In the genomic region with DNA sequence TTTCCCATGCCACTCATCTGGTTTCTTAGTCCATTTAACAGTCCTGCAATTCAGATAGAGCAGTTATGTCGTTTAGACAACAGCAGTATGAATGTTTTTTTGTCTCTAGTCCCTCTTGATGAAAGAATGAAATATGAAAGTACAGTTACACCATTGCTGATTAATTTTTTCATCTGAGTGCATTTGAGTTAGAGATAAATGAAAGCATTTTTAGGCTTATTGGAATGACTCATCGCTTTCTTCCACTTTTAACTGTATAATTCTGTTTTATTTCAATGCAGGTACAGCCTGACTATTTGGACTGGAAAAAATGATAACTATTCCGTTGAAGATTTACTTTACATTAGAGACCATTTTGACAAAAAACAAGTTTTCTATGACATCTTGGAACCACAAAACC, we compare ENCODE assay signal across 18 cellular contexts. TPM values are rescaled to one million over a fixed set of nuclear protein-coding genes. Genes with fewer than 3 reads are reported as not detected.
A peak's percentile ranks its signal among the peaks of the same experiment; 100 is the strongest.
DNase-seq lines count a peak whose midpoint lies in the region; ATAC-seq, FAIRE-seq and TF ChIP-seq lines count a peak whose summit lies in the region.
"Had no signal": no experiment of that assay in that cellular context is flagged by ENCODE, and none has a peak within 500 bp of the region (broad histone marks: within the 10 kb centered on the region; RNA-seq: fewer than 3 reads in every experiment).

No MANE protein-coding gene starts in this region.

- peaks cover 8% of the 10 kb centered on the region for H3K27me3 Mint-ChIP-seq in stimulated activated naive CD8-positive, alpha-beta T cell treated with anti-CD3 and anti-CD28 coated beads, Interleukin-15, Interleukin-2, amounts not matched to agents 100 ng/mL and 50 ng/mL, for 24 hours

- DNase-seq in HepG2 (ENCODE audit: low spot score) (no peak), right lobe of liver (no peak), SK-N-MC (ENCODE audit: low read depth, low spot score) (no peak), K562 (ENCODE audit: extremely low read depth in 1 of 4, low spot score in 3 of 4) (no peak), retina (no peak), HAP-1 (ENCODE audit: low spot score in 2 of 2) (no peak), Peyer's patch (no peak)
- DNase-seq: COR-L47, DMS53, Kasumi-1, NCI-H1417, NCI-H187 treated with DMSO at 0.1 percent for 48 hours, NCI-H446 had no signal

- H2AFZ ChIP-seq in HepG2 (ENCODE audit: low read length) (no peak overlapping the region), K562 (ENCODE audit: low read depth, low read length) (0 out of 2 replicates have a peak overlapping the region, but pooled peaks have one; percentile 12)

- no peaks in the 10 kb centered on the region for H3K9me1 ChIP-seq in K562 (ENCODE audit: control insufficient read depth, insufficient read depth, low read length)

- ATAC-seq in HepG2, result no peak
- ATAC-seq in right lobe of liver, result no peak
- no peak for ATAC-seq in K562
- ATAC-seq: Panc1, Right ventricle myocardium inferior had no signal

- CTCF ChIA-PET in HepG2 (lab: Yijun Ruan, JAX; ENCODE audit: low intra/inter-chr PET ratio, low total read pairs) (no interaction called here), K562 (lab: Yijun Ruan, JAX; ENCODE audit: low intra/inter-chr PET ratio) (no interaction called here)

- in situ Hi-C loops in HepG2 (cut with HindIII; ENCODE audit: extremely low pct_ligation_motif_present, low pct_unique_long_range_greater_than_20kb) (no loop called here), K562 (cut with MboI) (no loop called here), HAP-1 (cut with MboI; ENCODE audit: low sequenced_read_pairs) (no loop called here)

- H3K79me2 ChIP-seq in HepG2 (ENCODE audit: insufficient read depth, low read length), result no peaks in the 10 kb centered on the region
- no peaks in the 10 kb centered on the region for H3K79me2 ChIP-seq in K562 (ENCODE audit: control insufficient read depth, insufficient read depth, low read length)

- H3K27ac Mint-ChIP-seq in stimulated activated naive CD8-positive, alpha-beta T cell treated with anti-CD3 and anti-CD28 coated beads, Interleukin-15, Interleukin-2, amounts not matched to agents 100 ng/mL and 50 ng/mL, for 24 hours, result peak overlapping the region; percentile 53

- H3K36me3 ChIP-seq in HepG2 (replicated peaks in 1 of 2; ENCODE audit: control insufficient read depth in 1 of 2, insufficient read depth in 2 of 2, low read length in 2 of 2) (no peaks in the 10 kb centered on the region), right lobe of liver (no peaks in the 10 kb centered on the region), SK-N-MC (ENCODE audit: insufficient read depth, low read length) (no peaks in the 10 kb centered on the region), K562 (ENCODE audit: control insufficient read depth, insufficient read depth, low read length) (no peaks in the 10 kb centered on the region), HAP-1 (replicated peaks) (no peaks in the 10 kb centered on the region), Peyer's patch (no peaks in the 10 kb centered on the region)

- WGBS in HepG2 (ENCODE audit: low lambda C conversion rate), result 22% methylated on average over 3 of the region's 3 CpGs
- 60% methylated on average over 3 of the region's 3 CpGs for WGBS in right lobe of liver (ENCODE audit: insufficient coverage, low coverage, low lambda C conversion rate, missing lambda C conversion rate)
- WGBS in K562 (ENCODE audit: insufficient coverage, low coverage, missing lambda C conversion rate), result 5% methylated on average over 3 of the region's 3 CpGs

- no peaks in the 10 kb centered on the region for H3K36me3 Mint-ChIP-seq in stimulated activated naive CD8-positive, alpha-beta T cell treated with anti-CD3 and anti-CD28 coated beads, Interleukin-15, Interleukin-2, amounts not matched to agents 100 ng/mL and 50 ng/mL, for 24 hours (ENCODE audit: low read depth)

- H3K4me2 ChIP-seq in HepG2 (ENCODE audit: low read depth, low read length) (no peak overlapping the region), K562 (ENCODE audit: insufficient read depth, low read length) (no peak overlapping the region)

- no peaks in the 10 kb centered on the region for H3K9me3 Mint-ChIP-seq in stimulated activated naive CD8-positive, alpha-beta T cell treated with anti-CD3 and anti-CD28 coated beads, Interleukin-15, Interleukin-2, amounts not matched to agents 100 ng/mL and 50 ng/mL, for 24 hours

- FAIRE-seq in HepG2 (lab: Jason Lieb, UNC) (no peak), K562 (lab: Jason Lieb, UNC) (peak; percentile 56)
- FAIRE-seq: H54 had no signal

- TF ChIP-seq CTCF in HepG2 (CRISPR knock-in tag; IDR thresholded peaks at IDR 0.05) (no peak), right lobe of liver (IDR thresholded peaks at IDR 0.05) (no peak), K562 (IDR thresholded peaks at IDR 0.05 in 2 of 3, conservative IDR thresholded peaks at IDR 0.05 in 1 of 3; ENCODE audit: insufficient read depth in 2 of 3, low read depth in 1 of 3, low read length in 3 of 3) (no peak), Peyer's patch (IDR thresholded peaks at IDR 0.05) (no peak)

- H3K27me3 ChIP-seq in HepG2 (ENCODE audit: control insufficient read depth in 1 of 2, insufficient read depth in 2 of 2, low read length in 2 of 2) (no peaks in the 10 kb centered on the region; a peak in 1 of 5 replicates), right lobe of liver (no peaks in the 10 kb centered on the region), K562 (ENCODE audit: control insufficient read depth in 2 of 2, insufficient read depth in 2 of 2, low read length in 2 of 2) (peaks cover 0 to 8% of the 10 kb centered on the region in 2 experiments; a peak in 2 of 5 replicates), HAP-1 (ENCODE audit: low read depth) (no peaks in the 10 kb centered on the region), Peyer's patch (no peaks in the 10 kb centered on the region)

- H3K9me3 ChIP-seq in HepG2 (ENCODE audit: low read length), result no peaks in the 10 kb centered on the region
- no peaks in the 10 kb centered on the region for H3K9me3 ChIP-seq in right lobe of liver
- no peaks in the 10 kb centered on the region for H3K9me3 ChIP-seq in SK-N-MC (ENCODE audit: low read depth, low read length)
- no peaks in the 10 kb centered on the region for H3K9me3 ChIP-seq in K562 (replicated peaks; ENCODE audit: control insufficient read depth, insufficient read depth, low read depth, low read length)
- peaks cover 2% of the 10 kb centered on the region; the same call in 1 of the 2 replicates for H3K9me3 ChIP-seq in HAP-1
- no peaks in the 10 kb centered on the region for H3K9me3 ChIP-seq in Peyer's patch

- peaks cover 12% of the 10 kb centered on the region for H3K4me1 Mint-ChIP-seq in stimulated activated naive CD8-positive, alpha-beta T cell treated with anti-CD3 and anti-CD28 coated beads, Interleukin-15, Interleukin-2, amounts not matched to agents 100 ng/mL and 50 ng/mL, for 24 hours (ENCODE audit: low read depth)

- H4K20me1 ChIP-seq in HepG2 (ENCODE audit: insufficient read depth, low read length), result no peaks in the 10 kb centered on the region
- no peaks in the 10 kb centered on the region for H4K20me1 ChIP-seq in K562 (replicated peaks; ENCODE audit: control insufficient read depth, insufficient read depth, low read length)

- no peaks in the 10 kb centered on the region for H3K4me1 ChIP-seq in HepG2 (ENCODE audit: insufficient read depth, low read length)
- no peaks in the 10 kb centered on the region for H3K4me1 ChIP-seq in right lobe of liver
- H3K4me1 ChIP-seq in K562 (replicated peaks in 1 of 2; ENCODE audit: control insufficient read depth in 2 of 2, insufficient read depth in 2 of 2, low read length in 2 of 2), result no peaks in the 10 kb centered on the region
- peaks cover 4% of the 10 kb centered on the region; the same call in 1 of the 2 replicates for H3K4me1 ChIP-seq in HAP-1
- H3K4me1 ChIP-seq in Peyer's patch, result no peaks in the 10 kb centered on the region

- TF ChIP-seq POLR2A in HepG2 (IDR thresholded peaks at IDR 0.05; ENCODE audit: insufficient read depth in 1 of 2, low read depth in 2 of 2, low read length in 2 of 2), result no peak
- TF ChIP-seq POLR2A in right lobe of liver (IDR thresholded peaks at IDR 0.05), result no peak
- no peak for TF ChIP-seq POLR2A in K562 (conservative IDR thresholded peaks at IDR 0.05)
- TF ChIP-seq POLR2A in Peyer's patch (IDR thresholded peaks at IDR 0.05), result no peak

- TF ChIP-seq EP300 in HepG2 (IDR thresholded peaks at IDR 0.05; ENCODE audit: low read depth in 2 of 2, low read length in 2 of 2) (no peak), HepG2 (CRISPR knock-in tag; IDR thresholded peaks at IDR 0.05; ENCODE audit: borderline replicate concordance) (no peak), K562 (IDR thresholded peaks at IDR 0.05; ENCODE audit: low read length) (no peak)

- POLR2A ChIA-PET in HepG2 (lab: Yijun Ruan, JAX), result no interaction called here
- POLR2A ChIA-PET in K562 (lab: Yijun Ruan, JAX), result no interaction called here

- H3K9ac ChIP-seq in HepG2 (ENCODE audit: insufficient read depth, low read depth, low read length) (no peak overlapping the region), SK-N-MC (ENCODE audit: insufficient read length) (no peak overlapping the region), K562 (ENCODE audit: insufficient read depth in 1 of 2, low read depth in 2 of 2, low read length in 2 of 2) (no peak overlapping the region)

- no peak overlapping the region for H3K4me3 Mint-ChIP-seq in stimulated activated naive CD8-positive, alpha-beta T cell treated with anti-CD3 and anti-CD28 coated beads, Interleukin-15, Interleukin-2, amounts not matched to agents 100 ng/mL and 50 ng/mL, for 24 hours

- intact Hi-C loops in HepG2 (cut with micrococcal nuclease; ENCODE audit: unreplicated experiment), result no loop called here
- intact Hi-C loops in right lobe of liver (cut with DNase I), result no loop called here
- intact Hi-C loops in K562 (cut with micrococcal nuclease), result no loop called here

- H3K27ac ChIP-seq in HepG2 (ENCODE audit: extremely low read length, insufficient read depth, low read length) (no peak overlapping the region), right lobe of liver (no peak overlapping the region), SK-N-MC (peak overlapping the region; percentile 72), K562 (ENCODE audit: extremely low read depth, low read depth, low read length) (no peak overlapping the region), Peyer's patch (no peak overlapping the region)
- H3K27ac ChIP-seq: C4-2B had no signal

- no peak overlapping the region for H3K4me3 ChIP-seq in HepG2 (replicated peaks in 1 of 3; ENCODE audit: insufficient read depth in 1 of 3, low read depth in 2 of 3, low read length in 3 of 3)
- no peak overlapping the region for H3K4me3 ChIP-seq in right lobe of liver
- H3K4me3 ChIP-seq in SK-N-MC, result 0 out of 2 replicates have a peak overlapping the region, but pooled peaks have one; percentile 20
- H3K4me3 ChIP-seq in K562, result no peak overlapping the region
- no peak overlapping the region for H3K4me3 ChIP-seq in HAP-1
- H3K4me3 ChIP-seq in Peyer's patch, result no peak overlapping the region

- BruUV-seq in HepG2 (replicated peaks; lab: Mats Ljungman, UMichigan) (no TSS peak), K562 (replicated peaks; lab: Mats Ljungman, UMichigan) (no TSS peak)

- TF ChIP-seq RAD21 in HepG2 (CRISPR knock-in tag; IDR thresholded peaks at IDR 0.05) (no peak), K562 (CRISPR knock-in tag; conservative IDR thresholded peaks at IDR 0.05 in 1 of 2, IDR thresholded peaks at IDR 0.05 in 1 of 2) (no peak)

RNA-seq across cellular contexts. Expression of a gene that starts 28.7 kb away (rescaled TPM):
- total RNA-seq in HepG2 (2016; rRNA removed; fragmentation: Illumina TruSeq; extraction: Trizol) (0.04 and 0.06 TPM in 2 replicates), right lobe of liver (under 1 TPM in 1 of 6 experiments, not detected in 5; 0.07 TPM), K562 (2014; rRNA removed) (not detected in 2 replicates), K562 (2014; rRNA removed; fragmentation: Illumina TruSeq; extraction: Trizol) (not detected in 2 replicates), K562 (2015; rRNA removed; fragmentation: Illumina TruSeq; extraction: Trizol) (not detected in 2 replicates), K562 (2021) (not detected in 2 replicates), Peyer's patch (not detected)
- total RNA-seq in HepG2 (2016; cell fraction: cytosol; rRNA removed; fragmentation: Illumina TruSeq; extraction: Trizol; ENCODE audit: low read depth), result not detected in 2 replicates
- 0.06 TPM in 1 of 2 replicates, not detected in the other for total RNA-seq in HepG2 (2016; cell fraction: insoluble cytoplasmic fraction; rRNA removed; fragmentation: Illumina TruSeq; extraction: Trizol)
- total RNA-seq in HepG2 (2016; cell fraction: membrane; rRNA removed; fragmentation: Illumina TruSeq; extraction: Trizol), result 0.07 TPM in 1 of 2 replicates, not detected in the other
- not detected in 2 replicates for total RNA-seq in HepG2 (2016; cell fraction: nucleus; rRNA removed; fragmentation: Illumina TruSeq; extraction: Trizol)
- polyA plus RNA-seq in HepG2 (2011; rRNA removed) (0.01 TPM in 1 of 2 replicates, not detected in the other), K562 (2011; rRNA removed) (not detected in 2 replicates), K562 (2014; fragmentation: Illumina TruSeq; extraction: Trizol) (not detected in 2 replicates), K562 (2014; fragmentation: Nextera tagmentation; extraction: Ambion mirVana) (not detected), K562 (2014; rRNA removed) (not detected in 2 replicates)
- polyA plus RNA-seq in HepG2 (2011; cell fraction: cytosol; rRNA removed), result 0.01 TPM in 1 of 2 replicates, not detected in the other
- polyA plus RNA-seq in HepG2 (2011; cell fraction: nucleus; rRNA removed), result 0.03 TPM in 1 of 2 replicates, not detected in the other
- polyA plus RNA-seq in HepG2 (2012), result not detected in 2 replicates
- not detected in 2 replicates for polyA plus RNA-seq in HepG2 (2016; cell fraction: cytosol; fragmentation: Illumina TruSeq; extraction: Trizol; ENCODE audit: low read depth)
- 0.08 TPM in 2 replicates for polyA plus RNA-seq in HepG2 (2016; cell fraction: insoluble cytoplasmic fraction; fragmentation: Illumina TruSeq; extraction: Trizol; ENCODE audit: low read depth)
- polyA plus RNA-seq in HepG2 (2016; cell fraction: membrane; fragmentation: Illumina TruSeq; extraction: Trizol; ENCODE audit: low read depth), result not detected in 2 replicates
- 0.11 TPM in 2 replicates for polyA plus RNA-seq in HepG2 (2016; cell fraction: nucleus; fragmentation: Illumina TruSeq; extraction: Trizol; ENCODE audit: insufficient read depth, low read depth)
- polyA minus RNA-seq in HepG2 (2011; rRNA and poly(A)+ RNA removed; ENCODE audit: low replicate concordance), result not detected in 2 replicates
- not detected in 2 replicates for polyA minus RNA-seq in HepG2 (2011; cell fraction: cytosol; rRNA and poly(A)+ RNA removed)
- not detected in 2 replicates for polyA minus RNA-seq in HepG2 (2011; cell fraction: nucleus; rRNA and poly(A)+ RNA removed)
- total RNA-seq in K562 (2011; cell fraction: chromatin; rRNA removed; ENCODE audit: low replicate concordance), result not detected in 2 replicates
- not detected in 2 replicates for total RNA-seq in K562 (2011; cell fraction: nucleolus; rRNA removed)
- not detected in 2 replicates for total RNA-seq in K562 (2011; cell fraction: nucleoplasm; rRNA removed)
- polyA plus RNA-seq in K562 (2011; cell fraction: cytosol; rRNA removed), result not detected in 2 replicates
- not detected in 2 replicates for polyA plus RNA-seq in K562 (2011; cell fraction: nucleus; rRNA removed)
- not detected in 2 replicates for polyA plus RNA-seq in K562 (2012)
- not detected in 2 replicates for polyA minus RNA-seq in K562 (2011; rRNA and poly(A)+ RNA removed)
- not detected in 2 replicates for polyA minus RNA-seq in K562 (2011; cell fraction: cytosol; rRNA and poly(A)+ RNA removed)
- polyA minus RNA-seq in K562 (2011; cell fraction: nucleus; rRNA and poly(A)+ RNA removed), result not detected in 2 replicates
- total RNA-seq: Right ventricle myocardium inferior had no signal

RNA-seq across cellular contexts. Expression of a gene that starts 53.5 kb away (rescaled TPM):
- total RNA-seq in HepG2 (2016; rRNA removed; fragmentation: Illumina TruSeq; extraction: Trizol) (1.0 and 2.3 TPM in 2 replicates), right lobe of liver (1 to 10 TPM in 4 of 6 experiments, under 1 TPM in 2; 0.81 to 1.6 (median 1.3) TPM), K562 (2014; rRNA removed) (0.18 TPM in 1 of 2 replicates, not detected in the other), K562 (2014; rRNA removed; fragmentation: Illumina TruSeq; extraction: Trizol) (0.16 and 0.25 TPM in 2 replicates), K562 (2015; rRNA removed; fragmentation: Illumina TruSeq; extraction: Trizol) (0.26 TPM in 1 of 2 replicates, not detected in the other), K562 (2021) (0.22 TPM in 1 of 2 replicates, not detected in the other), Peyer's patch (10 to 100 TPM in 1 of 4 donors, 1 to 10 TPM in 2, under 1 TPM in 1; 0.35 to 11.6 (median 2.5) TPM)
- 1.5 and 2.6 TPM in 2 replicates for total RNA-seq in HepG2 (2016; cell fraction: cytosol; rRNA removed; fragmentation: Illumina TruSeq; extraction: Trizol; ENCODE audit: low read depth)
- total RNA-seq in HepG2 (2016; cell fraction: insoluble cytoplasmic fraction; rRNA removed; fragmentation: Illumina TruSeq; extraction: Trizol), result 1.9 and 2.3 TPM in 2 replicates
- 2.0 and 2.3 TPM in 2 replicates for total RNA-seq in HepG2 (2016; cell fraction: membrane; rRNA removed; fragmentation: Illumina TruSeq; extraction: Trizol)
- total RNA-seq in HepG2 (2016; cell fraction: nucleus; rRNA removed; fragmentation: Illumina TruSeq; extraction: Trizol), result 1.9 and 2.1 TPM in 2 replicates
- polyA plus RNA-seq in HepG2 (2011; rRNA removed) (0.54 and 0.61 TPM in 2 replicates), K562 (2011; rRNA removed) (0.17 and 0.35 TPM in 2 replicates), K562 (2014; fragmentation: Illumina TruSeq; extraction: Trizol) (0.21 and 0.24 TPM in 2 replicates), K562 (2014; fragmentation: Nextera tagmentation; extraction: Ambion mirVana) (under 1 TPM in 1 of 2 experiments, not detected in 1; 0.10 TPM), K562 (2014; rRNA removed) (0.08 and 0.46 TPM in 2 replicates)
- 0.24 and 0.33 TPM in 2 replicates for polyA plus RNA-seq in HepG2 (2011; cell fraction: cytosol; rRNA removed)
- 0.47 and 0.55 TPM in 2 replicates for polyA plus RNA-seq in HepG2 (2011; cell fraction: nucleus; rRNA removed)
- polyA plus RNA-seq in HepG2 (2012), result 0.33 and 0.43 TPM in 2 replicates
- polyA plus RNA-seq in HepG2 (2016; cell fraction: cytosol; fragmentation: Illumina TruSeq; extraction: Trizol; ENCODE audit: low read depth), result 1.1 and 1.2 TPM in 2 replicates
- 1.7 and 2.0 TPM in 2 replicates for polyA plus RNA-seq in HepG2 (2016; cell fraction: insoluble cytoplasmic fraction; fragmentation: Illumina TruSeq; extraction: Trizol; ENCODE audit: low read depth)
- 1.4 and 1.6 TPM in 2 replicates for polyA plus RNA-seq in HepG2 (2016; cell fraction: membrane; fragmentation: Illumina TruSeq; extraction: Trizol; ENCODE audit: low read depth)
- polyA plus RNA-seq in HepG2 (2016; cell fraction: nucleus; fragmentation: Illumina TruSeq; extraction: Trizol; ENCODE audit: insufficient read depth, low read depth), result 2.2 and 2.4 TPM in 2 replicates
- polyA minus RNA-seq in HepG2 (2011; rRNA and poly(A)+ RNA removed; ENCODE audit: low replicate concordance), result 1.0 and 1.9 TPM in 2 replicates
- polyA minus RNA-seq in HepG2 (2011; cell fraction: cytosol; rRNA and poly(A)+ RNA removed), result 0.44 and 0.59 TPM in 2 replicates
- polyA minus RNA-seq in HepG2 (2011; cell fraction: nucleus; rRNA and poly(A)+ RNA removed), result 1.8 and 1.9 TPM in 2 replicates
- 0.63 TPM in 1 of 2 replicates, not detected in the other for total RNA-seq in K562 (2011; cell fraction: chromatin; rRNA removed; ENCODE audit: low replicate concordance)
- total RNA-seq in K562 (2011; cell fraction: nucleolus; rRNA removed), result not detected in 2 replicates
- total RNA-seq in K562 (2011; cell fraction: nucleoplasm; rRNA removed), result not detected in 2 replicates
- polyA plus RNA-seq in K562 (2011; cell fraction: cytosol; rRNA removed), result 0.12 TPM in 1 of 2 replicates, not detected in the other
- polyA plus RNA-seq in K562 (2011; cell fraction: nucleus; rRNA removed), result 0.25 TPM in 1 of 2 replicates, not detected in the other
- 0.13 and 0.15 TPM in 2 replicates for polyA plus RNA-seq in K562 (2012)
- polyA minus RNA-seq in K562 (2011; rRNA and poly(A)+ RNA removed), result 0.32 and 0.48 TPM in 2 replicates
- polyA minus RNA-seq in K562 (2011; cell fraction: cytosol; rRNA and poly(A)+ RNA removed), result not detected in 2 replicates
- not detected in 2 replicates for polyA minus RNA-seq in K562 (2011; cell fraction: nucleus; rRNA and poly(A)+ RNA removed)
